ENCODE assay signal across 8 cellular contexts in the genomic region with DNA sequence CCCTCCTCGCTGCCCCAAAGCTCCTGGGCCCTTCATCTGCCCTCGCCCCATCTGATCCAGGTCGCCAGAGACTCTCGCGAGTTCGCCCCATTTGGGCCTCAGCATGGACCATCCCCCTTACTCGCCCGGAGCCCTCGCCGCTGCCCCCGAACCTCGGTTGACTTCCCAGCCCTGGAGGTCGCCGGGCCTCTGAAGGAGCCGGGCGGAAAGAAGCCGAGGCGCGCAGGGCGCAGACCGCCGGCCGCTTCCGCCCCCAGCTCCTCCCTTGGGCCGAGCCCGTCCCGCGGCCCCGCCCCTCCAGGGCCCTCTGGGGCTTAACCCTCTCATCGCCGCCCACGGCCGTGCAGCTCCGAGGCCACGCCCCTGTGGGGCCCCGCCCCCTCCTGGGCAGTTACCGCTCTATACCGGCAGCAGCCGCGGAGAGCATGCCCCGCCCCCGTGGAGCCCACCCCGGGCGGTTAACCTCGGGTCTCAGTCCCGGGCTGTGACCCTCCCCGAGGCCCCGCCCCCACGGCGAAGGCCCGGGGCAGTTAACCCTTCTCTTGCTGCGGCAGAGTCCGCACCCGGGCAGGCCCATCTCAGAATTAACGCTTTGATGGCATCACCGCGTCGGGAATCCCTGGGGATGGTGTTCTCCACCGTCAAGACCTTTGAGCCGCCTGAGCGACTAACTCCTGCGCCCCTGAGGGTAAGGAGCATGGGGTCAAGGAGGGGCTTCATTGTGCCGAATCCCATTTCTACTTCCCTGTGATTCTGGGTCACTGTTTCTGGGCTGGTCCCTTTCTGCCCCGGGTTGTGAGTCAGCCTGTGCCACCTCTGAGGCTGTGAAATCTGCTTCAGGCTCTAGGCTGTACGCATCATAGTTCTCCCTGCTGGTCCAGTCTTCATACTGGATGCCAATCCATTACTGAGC. TPM values are rescaled to one million over a fixed set of nuclear protein-coding genes. Genes with fewer than 3 reads are reported as not detected.
DNase-seq lines count a peak whose midpoint lies in the region; ATAC-seq, FAIRE-seq and TF ChIP-seq lines count a peak whose summit lies in the region.

A gene with protein sequence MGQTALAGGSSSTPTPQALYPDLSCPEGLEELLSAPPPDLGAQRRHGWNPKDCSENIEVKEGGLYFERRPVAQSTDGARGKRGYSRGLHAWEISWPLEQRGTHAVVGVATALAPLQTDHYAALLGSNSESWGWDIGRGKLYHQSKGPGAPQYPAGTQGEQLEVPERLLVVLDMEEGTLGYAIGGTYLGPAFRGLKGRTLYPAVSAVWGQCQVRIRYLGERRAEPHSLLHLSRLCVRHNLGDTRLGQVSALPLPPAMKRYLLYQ (minus strand): TSS at position 210 of the 913 bp plus-strand sequence. CDS start 402 bp downstream, outside the sequence.

- intact Hi-C loops in heart right ventricle (cut with DNase I), result loop anchor here in 3 of 10 donors (2.0 to 5.0 kb wide), 3 partner anchors 17 to 94 kb away; a partner anchor contains a TSS
- intact Hi-C loops in posterior cingulate gyrus (cut with DNase I), result loop anchor here (1.0 kb wide), 1 partner anchor 18 kb away; no protein-coding TSS in a partner anchor

- peaks cover 0 to 61% (median 18%) of the 10 kb centered on the region in 9 donors for H3K36me3 ChIP-seq in heart right ventricle

- TF ChIP-seq CTCF in heart right ventricle (IDR thresholded peaks at IDR 0.05), result peak in 2 of 9 donors; percentile 9 to 21
- TF ChIP-seq CTCF in type B pancreatic cell (conservative IDR thresholded peaks at IDR 0.05), result no peak

- peaks cover 24 to 58% (median 45%) of the 10 kb centered on the region in 9 donors for H3K4me1 ChIP-seq in heart right ventricle

- FAIRE-seq in GM12892 (lab: Jason Lieb, UNC), result peak; percentile 97

- H3K27me3 Mint-ChIP-seq in T-cell (no peaks in the 10 kb centered on the region), type B pancreatic cell (no peaks in the 10 kb centered on the region)

- peaks cover 46 to 51% (median 48%) of the 10 kb centered on the region in 3 donors for H3K4me1 Mint-ChIP-seq in T-cell
- H3K4me1 Mint-ChIP-seq in type B pancreatic cell (ENCODE audit: unreplicated experiment), result peaks cover 29% of the 10 kb centered on the region

- peak within 1 kb of the TSS; percentile 66 to 95 (median 80) for H3K4me3 ChIP-seq in heart right ventricle

- peak within 1 kb of the TSS; percentile 87 to 93 (median 89) for H3K4me3 Mint-ChIP-seq in T-cell
- peak within 1 kb of the TSS; percentile 89 for H3K4me3 Mint-ChIP-seq in type B pancreatic cell

- 1% methylated on average over 48 to 64 of the region's 65 CpGs for WGBS in adipose tissue, 3 donors
- 1 to 2% methylated on average over 57 to 65 of the region's 65 CpGs for WGBS in heart right ventricle, 2 donors

- DNase-seq in GM12892 (ENCODE audit: insufficient read length), result peak; percentile 96
- DNase-seq in NCI-H146 treated with DMSO at 0.1 percent for 48 hours (lab: John Stamatoyannopoulos, UW; ENCODE audit: unreplicated experiment), result peak; percentile 97
- DNase-seq in T-cell, result peak; percentile 95 to 100 (median 98)
- peak; percentile 97 to 99 for DNase-seq in heart right ventricle
- peak; percentile 88 to 99 (median 94) for DNase-seq in posterior cingulate gyrus
- peak; percentile 99 for DNase-seq in type B pancreatic cell (ENCODE audit: extremely low spot score, unreplicated experiment)

- peaks cover 23% of the 10 kb centered on the region for H3K36me3 Mint-ChIP-seq in T-cell
- H3K36me3 Mint-ChIP-seq in type B pancreatic cell, result peaks cover 28% of the 10 kb centered on the region

- peak within 1 kb of the TSS; percentile 88 to 90 for H3K27ac Mint-ChIP-seq in T-cell
- peak within 1 kb of the TSS; percentile 89 for H3K27ac Mint-ChIP-seq in type B pancreatic cell

- H3K9me3 Mint-ChIP-seq in T-cell, result no peaks in the 10 kb centered on the region
- H3K9me3 Mint-ChIP-seq in type B pancreatic cell, result no peaks in the 10 kb centered on the region

- TF ChIP-seq POLR2A in GM12892 (IDR thresholded peaks at IDR 0.05; ENCODE audit: low read depth, low read length), result peak; percentile 60; the same call in 1 of the 2 replicates

- no peaks in the 10 kb centered on the region for H3K9me3 ChIP-seq in heart right ventricle

- H3K27me3 ChIP-seq in heart right ventricle, result no peaks in the 10 kb centered on the region

- CTCF ChIA-PET in T-cell (lab: Charles Lee), result interaction anchor here (0.6 to 4.7 kb wide), 34 partner anchors 9 to 332 kb away, joined by 3 to 58 read pairs (median 4); a partner anchor contains a TSS

- H3K27ac ChIP-seq in adipose tissue (ENCODE audit: low read depth, low read length), result peak within 1 kb of the TSS; percentile 74
- H3K27ac ChIP-seq in heart right ventricle, result peak within 1 kb of the TSS; percentile 50 to 91 (median 89)

- ATAC-seq in HG02870 (IDR thresholded peaks at IDR 0.05; ENCODE audit: unreplicated experiment) (peak; percentile 66), T-cell (replicated peaks in 1 of 4) (peak; percentile 84 to 92 (median 86)), heart right ventricle (peak; percentile 90 to 97 (median 94))

- POLR2A ChIA-PET in T-cell (lab: Charles Lee), result interaction anchor here (0.5 to 1.8 kb wide), 9 partner anchors 8 to 313 kb away, joined by 3 to 11 read pairs (median 3); a partner anchor contains a TSS

RNA-seq across cellular contexts. Expression of the gene that starts here (rescaled TPM):
- polyA plus RNA-seq in GM12892 (2012; ENCODE audit: missing spikeins), result 3.2 TPM
- 10 to 100 TPM in 3 of 5 donors, 1 to 10 TPM in 2; 6.2 to 25.9 (median 21.8) TPM for total RNA-seq in T-cell
- 1 to 10 TPM; 5.4 to 6.2 (median 5.6) TPM for polyA plus RNA-seq in adipose tissue
- total RNA-seq in heart right ventricle, result 1 to 10 TPM; 2.0 to 5.6 (median 3.4) TPM
- 1 to 10 TPM; 5.4 to 5.6 TPM for polyA plus RNA-seq in heart right ventricle
- total RNA-seq in type B pancreatic cell (ENCODE audit: low replicate concordance), result 6.5 and 13.9 TPM in 2 replicates

Comparison
In these comparisons a context has a peak if more than half of its experiments do, and no peak if none do; other contexts are left out.
1. Peak in every context shown above with its lines: DNase-seq, ATAC-seq, H3K4me3 ChIP-seq and H3K27ac ChIP-seq.